Comparison of ENCODE assay signal across 21 cellular contexts in the genomic region with DNA sequence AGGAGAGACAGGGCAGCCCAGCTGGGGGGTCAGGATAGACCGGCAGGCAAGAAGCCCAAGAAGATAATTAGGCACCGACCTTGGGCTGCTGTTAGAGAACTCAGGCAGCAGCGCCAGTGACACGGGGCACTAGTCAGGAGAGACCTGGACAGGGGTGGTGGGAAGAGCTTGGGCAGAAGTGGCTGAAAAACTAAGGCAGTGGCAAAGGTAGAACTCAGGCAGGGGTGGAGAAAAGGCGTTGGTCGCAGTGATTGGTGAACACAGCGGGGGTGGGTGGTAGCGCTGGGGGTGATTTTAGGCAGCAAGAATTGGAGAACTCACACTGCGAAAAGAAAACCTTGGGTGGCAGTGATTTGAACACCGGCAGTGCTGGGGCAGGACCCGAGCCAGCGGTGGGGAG. TPM values are rescaled to one million over a fixed set of nuclear protein-coding genes. Genes with fewer than 3 reads are reported as not detected.
DNase-seq lines count a peak whose midpoint lies in the region; ATAC-seq and TF ChIP-seq lines count a peak whose summit lies in the region.
"Had no signal": no experiment of that assay in that cellular context is flagged by ENCODE, and none has a peak within 500 bp of the region (broad histone marks: within the 10 kb centered on the region; RNA-seq: fewer than 3 reads in every experiment).

No MANE protein-coding gene starts in this region.

- H3K9me3 Mint-ChIP-seq in activated T-cell treated with anti-CD3 and anti-CD28 coated beads, Interleukin-2, amount 50 U/mL, for 24 hours, result no peaks in the 10 kb centered on the region
- H3K9me3 Mint-ChIP-seq in Calu3 (ENCODE audit: low read depth, unreplicated experiment) (peaks cover 9% of the 10 kb centered on the region), progenitor cell of endocrine pancreas (ENCODE audit: low read depth) (no peaks in the 10 kb centered on the region), chondrocyte (ENCODE audit: low read depth) (no peaks in the 10 kb centered on the region)
- H3K9me3 Mint-ChIP-seq in central memory CD8-positive, alpha-beta T cell, result no peaks in the 10 kb centered on the region

- peaks cover 59% of the 10 kb centered on the region for H3K36me3 Mint-ChIP-seq in activated T-cell treated with anti-CD3 and anti-CD28 coated beads, Interleukin-2, amount 50 U/mL, for 24 hours (ENCODE audit: low read depth)
- peaks cover 50% of the 10 kb centered on the region for H3K36me3 Mint-ChIP-seq in Calu3 (ENCODE audit: insufficient read depth, unreplicated experiment)
- H3K36me3 Mint-ChIP-seq in central memory CD8-positive, alpha-beta T cell (ENCODE audit: insufficient read depth), result peaks cover 37% of the 10 kb centered on the region
- H3K36me3 Mint-ChIP-seq in progenitor cell of endocrine pancreas (ENCODE audit: insufficient read depth), result peaks cover 11% of the 10 kb centered on the region
- peaks cover 16% of the 10 kb centered on the region for H3K36me3 Mint-ChIP-seq in chondrocyte (ENCODE audit: low read depth)

- no peak for DNase-seq in activated T-cell treated with anti-CD3 and anti-CD28 coated beads, Interleukin-2, amount 50 U/mL, for 24 hours
- DNase-seq in activated T-cell treated with anti-CD3 and anti-CD28 coated beads for 4 hours, result no peak
- no peak for DNase-seq in Calu3
- no peak for DNase-seq in central memory CD8-positive, alpha-beta T cell (ENCODE audit: low spot score in 2 of 2)
- no peak for DNase-seq in progenitor cell of endocrine pancreas (ENCODE audit: low spot score, unreplicated experiment)
- no peak for DNase-seq in chondrocyte (ENCODE audit: low spot score)
- no peak for DNase-seq in NCI-H146 treated with DMSO at 0.1 percent for 48 hours (lab: John Stamatoyannopoulos, UW; ENCODE audit: unreplicated experiment)
- no peak for DNase-seq in central memory CD4-positive, alpha-beta T cell
- DNase-seq: AML-193, C1 segment of cervical spinal cord, DMS53, GF-D8, Kasumi-1, NCI-H1694 treated with DMSO at 0.1 percent for 48 hours, NCI-H2081 treated with DMSO at 0.1 percent for 48 hours, NCI-H2171 treated with DMSO at 0.1 percent for 48 hours, NCI-H526, OCI-M1 had no signal

- peak overlapping the region; percentile 33 for H3K27ac Mint-ChIP-seq in activated T-cell treated with anti-CD3 and anti-CD28 coated beads, Interleukin-2, amount 50 U/mL, for 24 hours
- H3K27ac Mint-ChIP-seq in Calu3 (ENCODE audit: unreplicated experiment), result peak overlapping the region; percentile 7
- H3K27ac Mint-ChIP-seq in central memory CD8-positive, alpha-beta T cell (ENCODE audit: low read depth), result peak overlapping the region; percentile 79
- peak overlapping the region; percentile 70 for H3K27ac Mint-ChIP-seq in progenitor cell of endocrine pancreas
- H3K27ac Mint-ChIP-seq in chondrocyte (ENCODE audit: unreplicated experiment), result no peak overlapping the region

- peaks cover 27% of the 10 kb centered on the region for H3K4me1 Mint-ChIP-seq in activated T-cell treated with anti-CD3 and anti-CD28 coated beads, Interleukin-2, amount 50 U/mL, for 24 hours (ENCODE audit: low read depth)
- H3K4me1 Mint-ChIP-seq in Calu3 (ENCODE audit: low read depth, unreplicated experiment), result peaks cover 7% of the 10 kb centered on the region
- H3K4me1 Mint-ChIP-seq in central memory CD8-positive, alpha-beta T cell, result peaks cover 26% of the 10 kb centered on the region
- no peaks in the 10 kb centered on the region for H3K4me1 Mint-ChIP-seq in progenitor cell of endocrine pancreas (ENCODE audit: low read depth)
- H3K4me1 Mint-ChIP-seq in chondrocyte (ENCODE audit: low read depth), result no peaks in the 10 kb centered on the region

- no peak overlapping the region for H3K4me3 Mint-ChIP-seq in activated T-cell treated with anti-CD3 and anti-CD28 coated beads, Interleukin-2, amount 50 U/mL, for 24 hours
- H3K4me3 Mint-ChIP-seq in Calu3 (ENCODE audit: low read depth, unreplicated experiment) (no peak overlapping the region), progenitor cell of endocrine pancreas (ENCODE audit: low read depth) (no peak overlapping the region), chondrocyte (ENCODE audit: unreplicated experiment) (no peak overlapping the region)
- H3K4me3 Mint-ChIP-seq in central memory CD8-positive, alpha-beta T cell, result peak overlapping the region; percentile 3

- H3K27me3 Mint-ChIP-seq in activated T-cell treated with anti-CD3 and anti-CD28 coated beads, Interleukin-2, amount 50 U/mL, for 24 hours, result no peaks in the 10 kb centered on the region
- H3K27me3 Mint-ChIP-seq in Calu3 (ENCODE audit: unreplicated experiment) (no peaks in the 10 kb centered on the region), progenitor cell of endocrine pancreas (peaks cover 2% of the 10 kb centered on the region), chondrocyte (ENCODE audit: low read depth) (no peaks in the 10 kb centered on the region)
- no peaks in the 10 kb centered on the region for H3K27me3 Mint-ChIP-seq in central memory CD8-positive, alpha-beta T cell

- intact Hi-C loops in Calu3 (cut with micrococcal nuclease; ENCODE audit: unreplicated experiment), result no loop called here

- TF ChIP-seq CTCF in Calu3 (IDR thresholded peaks at IDR 0.05; ENCODE audit: unreplicated experiment), result no peak
- TF ChIP-seq CTCF in progenitor cell of endocrine pancreas (IDR thresholded peaks at IDR 0.05; ENCODE audit: unreplicated experiment), result no peak
- TF ChIP-seq CTCF in chondrocyte (IDR thresholded peaks at IDR 0.05), result no peak

- ATAC-seq in central memory CD8-positive, alpha-beta T cell (replicated peaks; ENCODE audit: extremely low read depth, poor library complexity, severe bottlenecking), result no peak
- ATAC-seq: Right ventricle myocardium inferior had no signal

- CTCF ChIA-PET in Calu3 (lab: Charles Lee), result interaction anchor here (0.7 kb wide), 1 partner anchor 379 kb away, joined by 7 read pairs; no protein-coding TSS in a partner anchor

- BruUV-seq in Calu3 (replicated peaks; lab: Mats Ljungman, UMichigan), result no TSS peak

RNA-seq across cellular contexts. Expression of gene CCER2, which starts 4.3 kb away (rescaled TPM):
- 0.57 and 1.2 TPM in 2 replicates for total RNA-seq in Calu3 (2022)
- 0.81 and 1.4 TPM in 2 replicates for total RNA-seq in progenitor cell of endocrine pancreas
- 0.69 TPM in 1 of 3 replicates, not detected in the others for total RNA-seq in chondrocyte
- total RNA-seq: A172, MCF 10A, Right ventricle myocardium inferior had no signal

RNA-seq across cellular contexts. Expression of gene NFKBIB, which starts 7.9 kb away (rescaled TPM):
- total RNA-seq in Calu3 (2022) (54.4 and 62.6 TPM in 2 replicates), progenitor cell of endocrine pancreas (18.0 and 18.8 TPM in 2 replicates), chondrocyte (15.3 to 17.3 TPM (median 15.8 TPM) in 3 replicates)

RNA-seq across cellular contexts. Expression of gene SIRT2, which starts 8.3 kb away (rescaled TPM):
- total RNA-seq in Calu3 (2022) (51.7 and 55.6 TPM in 2 replicates), progenitor cell of endocrine pancreas (33.4 and 38.0 TPM in 2 replicates), chondrocyte (54.0 to 57.1 TPM (median 54.2 TPM) in 3 replicates)

RNA-seq across cellular contexts. Expression of gene SARS2, which starts 22.9 kb away (rescaled TPM):
- total RNA-seq in Calu3 (2022) (52.1 and 58.1 TPM in 2 replicates), progenitor cell of endocrine pancreas (68.2 and 74.7 TPM in 2 replicates), chondrocyte (14.4 to 25.8 TPM (median 15.6 TPM) in 3 replicates)

RNA-seq across cellular contexts. Expression of gene MRPS12, which starts 23.1 kb away (rescaled TPM):
- total RNA-seq in Calu3 (2022) (73.1 and 88.2 TPM in 2 replicates), progenitor cell of endocrine pancreas (26.7 and 26.8 TPM in 2 replicates), chondrocyte (23.1 to 34.0 TPM (median 27.7 TPM) in 3 replicates)
